11 cellular contexts compared by ENCODE assay signal in genomic region chr13:106348032-106348431, GRCh38.
A peak's percentile ranks its signal among the peaks of the same experiment; 100 is the strongest.
DNase-seq lines count a peak whose midpoint lies in the region; TF ChIP-seq lines count a peak whose summit lies in the region.
"Had no signal": no experiment of that assay in that cellular context is flagged by ENCODE, and none has a peak within 500 bp of the region (broad histone marks: within the 10 kb centered on the region; RNA-seq: fewer than 3 reads in every experiment).

No MANE protein-coding gene starts in this region.

- H3K4me3 Mint-ChIP-seq in neural crest cell, result peak overlapping the region; percentile 90
- H3K4me3 Mint-ChIP-seq: immature natural killer cell had no signal

- TF ChIP-seq CTCF in epithelial cell of proximal tubule (conservative IDR thresholded peaks at IDR 0.05; ENCODE audit: low read depth, low read length) (no peak), neural crest cell (conservative IDR thresholded peaks at IDR 0.05) (no peak)

- no peak overlapping the region for H3K27ac Mint-ChIP-seq in neural crest cell (ENCODE audit: unreplicated experiment)
- H3K27ac Mint-ChIP-seq: immature natural killer cell had no signal

- H3K27me3 ChIP-seq in H7 (ENCODE audit: control insufficient read depth, insufficient read depth, low read length) (no peaks in the 10 kb centered on the region; the same call in 1 of the 2 replicates), Karpas-422 (ENCODE audit: low read length) (no peaks in the 10 kb centered on the region)
- H3K27me3 ChIP-seq: vagina had no signal

- H3K36me3 ChIP-seq in H7 (replicated peaks; ENCODE audit: control insufficient read depth, insufficient read depth, low read length) (no peaks in the 10 kb centered on the region), Karpas-422 (ENCODE audit: insufficient read depth, low read length) (no peaks in the 10 kb centered on the region)
- H3K36me3 ChIP-seq: vagina had no signal

- no peak overlapping the region for H3K4me2 ChIP-seq in Karpas-422 (ENCODE audit: low read depth, low read length, poor library complexity, severe bottlenecking)

- DNase-seq in H7 (peak; percentile 28), NCI-H69 (lab: John Stamatoyannopoulos, UW) (peak; percentile 76), epithelial cell of proximal tubule (ENCODE audit: low read depth) (peak; percentile 22), neural crest cell (ENCODE audit: low read depth, low spot score) (no peak), CD1c-positive myeloid dendritic cell (ENCODE audit: extremely low spot score) (no peak), Karpas-422 (no peak)
- no peak for DNase-seq in activated CD4-positive, alpha-beta T cell treated with anti-CD3 and anti-CD28 coated beads, Interleukin-2, amount 50 U/mL, for 48 hours
- DNase-seq: activated effector memory CD4-positive, alpha-beta T cell treated with Interleukin-2 at 50 U/mL for 16 hours; immature natural killer cell; NCI-H1436 had no signal

- H3K9me2 ChIP-seq in Karpas-422 (replicated peaks; ENCODE audit: insufficient read depth, low read length), result no peaks in the 10 kb centered on the region

- no peaks in the 10 kb centered on the region for H4K20me1 ChIP-seq in Karpas-422 (ENCODE audit: insufficient read depth, low read depth, low read length)

- H3K79me2 ChIP-seq in Karpas-422 (ENCODE audit: low read length), result no peaks in the 10 kb centered on the region

- peaks cover 10% of the 10 kb centered on the region for H3K27me3 Mint-ChIP-seq in neural crest cell (ENCODE audit: low read depth)

- no peaks in the 10 kb centered on the region for H3K9me3 Mint-ChIP-seq in neural crest cell

- H3K36me3 Mint-ChIP-seq in neural crest cell (ENCODE audit: low read depth), result no peaks in the 10 kb centered on the region
- H3K36me3 Mint-ChIP-seq: immature natural killer cell had no signal

- H3K4me3 ChIP-seq in H7 (ENCODE audit: insufficient read depth, low read depth, low read length) (no peak overlapping the region), epithelial cell of proximal tubule (ENCODE audit: low read depth, low read length) (no peak overlapping the region), Karpas-422 (ENCODE audit: low read length) (no peak overlapping the region)
- H3K4me3 ChIP-seq: vagina had no signal

- no peak overlapping the region for H2AFZ ChIP-seq in Karpas-422 (ENCODE audit: low read length)

- peaks cover 2% of the 10 kb centered on the region; the same call in 1 of the 2 replicates for H3K9me3 ChIP-seq in Karpas-422 (ENCODE audit: low read length)
- H3K9me3 ChIP-seq: vagina had no signal

- no peak overlapping the region for H3K9ac ChIP-seq in Karpas-422 (ENCODE audit: low read length)

- peaks cover 47% of the 10 kb centered on the region for H3K4me1 Mint-ChIP-seq in neural crest cell
- H3K4me1 Mint-ChIP-seq: immature natural killer cell had no signal

- no peaks in the 10 kb centered on the region for H3K4me1 ChIP-seq in Karpas-422 (ENCODE audit: low read length)
- H3K4me1 ChIP-seq: vagina had no signal

- H3K27ac ChIP-seq in Karpas-422 (ENCODE audit: low read length), result no peak overlapping the region
- H3K27ac ChIP-seq: vagina had no signal

Comparison
In these comparisons a context has a peak if more than half of its experiments do, and no peak if none do; other contexts are left out.
1. DNase-seq: peak in H7 (single experiment), NCI-H69 (single experiment) and epithelial cell of proximal tubule (single experiment); none in neural crest cell (single experiment), activated CD4-positive, alpha-beta T cell treated with anti-CD3 and anti-CD28 coated beads, Interleukin-2, amount 50 U/mL, for 48 hours (0 of 2), CD1c-positive myeloid dendritic cell (single experiment) and Karpas-422 (single experiment).